In genomic region chr16:81492307-81492706, GRCh38 we compare ENCODE assay signal across 11 cellular contexts. TPM values are rescaled to one million over a fixed set of nuclear protein-coding genes. Genes with fewer than 3 reads are reported as not detected.
A peak's percentile ranks its signal among the peaks of the same experiment; 100 is the strongest.
DNase-seq lines count a peak whose midpoint lies in the region; ATAC-seq and TF ChIP-seq lines count a peak whose summit lies in the region.
"Had no signal": no experiment of that assay in that cellular context is flagged by ENCODE, and none has a peak within 500 bp of the region (broad histone marks: within the 10 kb centered on the region; RNA-seq: fewer than 3 reads in every experiment).

No MANE protein-coding gene starts in this region.

- no peaks in the 10 kb centered on the region for H3K27me3 Mint-ChIP-seq in CD4-positive, CD25-positive, alpha-beta regulatory T cell
- H3K27me3 Mint-ChIP-seq in activated naive CD8-positive, alpha-beta T cell treated with anti-CD3 and anti-CD28 coated beads for 36 hours: no peaks in the 10 kb centered on the region

- peaks cover 5% of the 10 kb centered on the region for H3K36me3 Mint-ChIP-seq in CD4-positive, CD25-positive, alpha-beta regulatory T cell
- H3K36me3 Mint-ChIP-seq in activated naive CD8-positive, alpha-beta T cell treated with anti-CD3 and anti-CD28 coated beads for 36 hours: no peaks in the 10 kb centered on the region

- H3K4me3 ChIP-seq in CD4-positive, CD25-positive, alpha-beta regulatory T cell (ENCODE audit: low read depth, low read length): no peak overlapping the region
- H3K4me3 ChIP-seq in RWPE2 (ENCODE audit: severe bottlenecking) (no peak overlapping the region), right atrium auricular region (no peak overlapping the region), parathyroid adenoma (ENCODE audit: low read depth, low read length) (no peak overlapping the region)
- H3K4me3 ChIP-seq: cardiac muscle cell had no signal

- H3K27me3 ChIP-seq in CD4-positive, CD25-positive, alpha-beta regulatory T cell (ENCODE audit: control insufficient read depth, insufficient read depth, low read length): no peaks in the 10 kb centered on the region
- H3K27me3 ChIP-seq in RWPE2 (ENCODE audit: insufficient read depth, poor library complexity, severe bottlenecking): no peaks in the 10 kb centered on the region
- no peaks in the 10 kb centered on the region for H3K27me3 ChIP-seq in right atrium auricular region
- H3K27me3 ChIP-seq in parathyroid adenoma (ENCODE audit: control insufficient read depth, insufficient read depth, low read length): no peaks in the 10 kb centered on the region
- H3K27me3 ChIP-seq: cardiac muscle cell had no signal

- no peak for DNase-seq in CD4-positive, CD25-positive, alpha-beta regulatory T cell
- no peak for DNase-seq in RWPE2 (ENCODE audit: low spot score)
- no peak for DNase-seq in right atrium auricular region (ENCODE audit: low spot score)
- no peak for DNase-seq in NCI-H226
- DNase-seq in Ammon's horn (ENCODE audit: low spot score): no peak
- DNase-seq in activated naive CD8-positive, alpha-beta T cell treated with anti-CD3 and anti-CD28 coated beads for 36 hours: no peak
- DNase-seq: COR-L47, KBM-7 had no signal

- peaks cover 3 to 34% (median 22%) of the 10 kb centered on the region in 4 donors for H3K4me1 Mint-ChIP-seq in CD4-positive, CD25-positive, alpha-beta regulatory T cell
- peaks cover 16% of the 10 kb centered on the region for H3K4me1 Mint-ChIP-seq in activated naive CD8-positive, alpha-beta T cell treated with anti-CD3 and anti-CD28 coated beads for 36 hours

- H3K4me1 ChIP-seq in CD4-positive, CD25-positive, alpha-beta regulatory T cell (ENCODE audit: control insufficient read depth, insufficient read depth, low read length, poor library complexity, severe bottlenecking): peaks cover 4% of the 10 kb centered on the region
- H3K4me1 ChIP-seq in RWPE2 (ENCODE audit: insufficient read depth, poor library complexity, severe bottlenecking) (peaks cover 33% of the 10 kb centered on the region), right atrium auricular region (peaks cover 0 to 70% of the 10 kb centered on the region in 2 donors), parathyroid adenoma (no peaks in the 10 kb centered on the region)

- H3K36me3 ChIP-seq in CD4-positive, CD25-positive, alpha-beta regulatory T cell (ENCODE audit: control insufficient read depth, insufficient read depth, low read length): no peaks in the 10 kb centered on the region
- peaks cover 16% of the 10 kb centered on the region; the same call in 1 of the 2 replicates for H3K36me3 ChIP-seq in RWPE2 (ENCODE audit: low read depth)
- no peaks in the 10 kb centered on the region for H3K36me3 ChIP-seq in right atrium auricular region
- no peaks in the 10 kb centered on the region for H3K36me3 ChIP-seq in parathyroid adenoma (ENCODE audit: control insufficient read depth, insufficient read depth, low read length)
- H3K36me3 ChIP-seq: cardiac muscle cell had no signal

- H3K9me3 Mint-ChIP-seq in CD4-positive, CD25-positive, alpha-beta regulatory T cell: no peaks in the 10 kb centered on the region
- no peaks in the 10 kb centered on the region for H3K9me3 Mint-ChIP-seq in activated naive CD8-positive, alpha-beta T cell treated with anti-CD3 and anti-CD28 coated beads for 36 hours

- ATAC-seq in CD4-positive, CD25-positive, alpha-beta regulatory T cell (ENCODE audit: low read depth in 2 of 2): no peak
- ATAC-seq in RWPE2 (ENCODE audit: low read depth) (no peak), HG02852 (IDR thresholded peaks at IDR 0.05; ENCODE audit: unreplicated experiment) (no peak)

- H3K4me2 ChIP-seq in parathyroid adenoma (ENCODE audit: low read length): no peak overlapping the region

- peaks cover 27% of the 10 kb centered on the region for H3K79me2 ChIP-seq in parathyroid adenoma

- no peaks in the 10 kb centered on the region for H3K9me3 ChIP-seq in CD4-positive, CD25-positive, alpha-beta regulatory T cell (ENCODE audit: control insufficient read depth in 2 of 2, low read length in 2 of 2)
- H3K9me3 ChIP-seq in RWPE2 (ENCODE audit: severe bottlenecking): no peaks in the 10 kb centered on the region
- H3K9me3 ChIP-seq in right atrium auricular region: no peaks in the 10 kb centered on the region
- H3K9me3 ChIP-seq in parathyroid adenoma (ENCODE audit: control insufficient read depth, low read length): no peaks in the 10 kb centered on the region

- H2AFZ ChIP-seq in parathyroid adenoma: no peak overlapping the region

- no peak overlapping the region for H3K9ac ChIP-seq in parathyroid adenoma

- H3K27ac Mint-ChIP-seq in CD4-positive, CD25-positive, alpha-beta regulatory T cell: peak overlapping the region in 2 of 3 donors; percentile 28 to 82
- no peak overlapping the region for H3K27ac Mint-ChIP-seq in activated naive CD8-positive, alpha-beta T cell treated with anti-CD3 and anti-CD28 coated beads for 36 hours

- H3K27ac ChIP-seq in CD4-positive, CD25-positive, alpha-beta regulatory T cell (ENCODE audit: insufficient read depth, low read length, poor library complexity, severe bottlenecking): no peak overlapping the region
- H3K27ac ChIP-seq in RWPE2 (ENCODE audit: poor library complexity, severe bottlenecking) (peak overlapping the region; percentile 95), right atrium auricular region (peak overlapping the region; percentile 41 to 49), parathyroid adenoma (peak overlapping the region; percentile 12)
- H3K27ac ChIP-seq: cardiac muscle cell had no signal

- TF ChIP-seq CTCF in RWPE2 (IDR thresholded peaks at IDR 0.05; ENCODE audit: poor library complexity, severe bottlenecking) (no peak), right atrium auricular region (IDR thresholded peaks at IDR 0.05) (no peak), parathyroid adenoma (IDR thresholded peaks at IDR 0.05) (no peak)

- H3K4me3 Mint-ChIP-seq in CD4-positive, CD25-positive, alpha-beta regulatory T cell: no peak overlapping the region
- no peak overlapping the region for H3K4me3 Mint-ChIP-seq in activated naive CD8-positive, alpha-beta T cell treated with anti-CD3 and anti-CD28 coated beads for 36 hours

RNA-seq across cellular contexts. Expression of gene CMIP, which starts 47.7 kb away (rescaled TPM):
- 49.7 TPM for total RNA-seq in CD4-positive, CD25-positive, alpha-beta regulatory T cell
- polyA plus RNA-seq in CD4-positive, CD25-positive, alpha-beta regulatory T cell: under 1 TPM; 0.21 to 0.96 (median 0.76) TPM
- 10 to 100 TPM in 1 of 2 donors, 1 to 10 TPM in 1; 7.7 to 19.2 TPM for total RNA-seq in right atrium auricular region
- total RNA-seq in activated naive CD8-positive, alpha-beta T cell treated with anti-CD3 and anti-CD28 coated beads for 36 hours: 10 to 100 TPM; 28.1 to 29.7 TPM
